Comparison of ENCODE assay signal across 17 cellular contexts in genomic region chr17:75881678-75882454, GRCh38.
"Had no signal": no experiment of that assay in that cellular context is flagged by ENCODE, and none has a peak within 500 bp of the region (broad histone marks: within the 10 kb centered on the region; RNA-seq: fewer than 3 reads in every experiment).

No MANE protein-coding gene starts in this region.

- ATAC-seq: activated T-helper 17 cell treated with anti-CD3 and anti-CD28 coated beads, Interleukin-2, amount 50 U/mL, for 72 hours; body of pancreas; lower lobe of right lung; right cardiac atrium had no signal

- DNase-seq: activated naive CD4-positive, alpha-beta T cell treated with anti-CD3 and anti-CD28 coated beads, Interleukin-2, amount 50 U/mL, for 16 hours; activated T-cell treated with anti-CD3 and anti-CD28 coated beads for 4 hours; amniotic stem cell; body of pancreas; cerebellar nuclear complex; dermis blood vessel endothelial cell; endodermal cell; erythroblast; immature natural killer cell; lower lobe of right lung; midbrain; right cardiac atrium; tibial artery had no signal

- H3K27ac ChIP-seq: body of pancreas, lower lobe of right lung, tibial artery, vagina had no signal

- H3K9me3 Mint-ChIP-seq: activated T-helper 17 cell treated with anti-CD3 and anti-CD28 coated beads, Interleukin-2, amount 50 U/mL, for 72 hours; endodermal cell; immature natural killer cell had no signal

- H3K9me3 ChIP-seq: body of pancreas, lower lobe of right lung, tibial artery, vagina had no signal

- H3K4me1 Mint-ChIP-seq: activated T-helper 17 cell treated with anti-CD3 and anti-CD28 coated beads, Interleukin-2, amount 50 U/mL, for 72 hours had no signal

- H3K27me3 ChIP-seq: body of pancreas, tibial artery, vagina had no signal

- H3K36me3 ChIP-seq: lower lobe of right lung, tibial artery, vagina had no signal

- H3K4me2 ChIP-seq: smooth muscle cell had no signal

- H3K4me3 Mint-ChIP-seq: activated T-helper 17 cell treated with anti-CD3 and anti-CD28 coated beads, Interleukin-2, amount 50 U/mL, for 72 hours; endodermal cell had no signal

- H3K4me3 ChIP-seq: body of pancreas, lower lobe of right lung, smooth muscle cell, tibial artery, vagina had no signal

- H3K27ac Mint-ChIP-seq: activated T-helper 17 cell treated with anti-CD3 and anti-CD28 coated beads, Interleukin-2, amount 50 U/mL, for 72 hours; endodermal cell; immature natural killer cell; progenitor cell of endocrine pancreas had no signal

- H3K27me3 Mint-ChIP-seq: activated T-helper 17 cell treated with anti-CD3 and anti-CD28 coated beads, Interleukin-2, amount 50 U/mL, for 72 hours had no signal

- H3K36me3 Mint-ChIP-seq: immature natural killer cell had no signal
